ENCODE assay signal across 4 cellular contexts in the genomic region with DNA sequence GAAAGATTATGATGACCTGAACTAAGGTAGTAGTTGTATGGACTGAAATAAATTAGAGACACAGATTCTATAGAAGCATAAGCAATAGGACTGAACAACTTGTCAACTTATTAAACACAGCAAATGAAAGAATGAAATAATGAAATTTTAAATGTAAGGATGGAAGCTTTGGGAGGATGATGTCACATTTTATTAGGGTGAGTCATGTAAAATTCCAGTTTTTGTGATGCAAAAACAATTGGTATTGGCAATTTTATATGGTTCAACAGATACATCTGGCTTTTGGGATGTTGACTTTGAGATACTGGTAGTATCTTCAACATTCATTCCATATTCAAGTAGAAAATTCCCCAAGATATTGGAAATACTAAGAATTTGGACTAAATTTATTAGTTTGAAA.
TF ChIP-seq lines count a peak whose summit lies in the region.

No MANE protein-coding gene starts in this region.

TF ChIP-seq in SK-N-SH, 30 proteins besides CTCF, POLR2A, EP300 and RAD21:
- TF ChIP-seq GABPA (IDR thresholded peaks at IDR 0.05; ENCODE audit: low read depth) (no peak), FOXJ3 (CRISPR knock-in tag; IDR thresholded peaks at IDR 0.05) (no peak), JUND (IDR thresholded peaks at IDR 0.05) (peak; percentile 20; the same call in 1 of the 2 replicates), USF2 (IDR thresholded peaks at IDR 0.05; ENCODE audit: borderline replicate concordance, low read depth, low read length) (no peak), MEF2A (IDR thresholded peaks at IDR 0.05; ENCODE audit: borderline replicate concordance, low read depth) (no peak), YY1 (IDR thresholded peaks at IDR 0.05; ENCODE audit: low read depth) (no peak), TAF1 (IDR thresholded peaks at IDR 0.05; ENCODE audit: borderline replicate concordance, low read depth, low read length) (no peak), RCOR1 (IDR thresholded peaks at IDR 0.05; ENCODE audit: low read length) (no peak)
- TF ChIP-seq, protein P1, sequence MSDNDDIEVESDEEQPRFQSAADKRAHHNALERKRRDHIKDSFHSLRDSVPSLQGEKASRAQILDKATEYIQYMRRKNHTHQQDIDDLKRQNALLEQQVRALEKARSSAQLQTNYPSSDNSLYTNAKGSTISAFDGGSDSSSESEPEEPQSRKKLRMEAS (IDR thresholded peaks at IDR 0.05; ENCODE audit: low read depth): no peak

TF ChIP-seq in SK-N-SH treated with all-trans-retinoic acid at 6 μM for 48 hours, 23 proteins besides CTCF, POLR2A, EP300 and RAD21:
- no peak for TF ChIP-seq ZNF8 (CRISPR knock-in tag; IDR thresholded peaks at IDR 0.05)
- no peak for TF ChIP-seq ZNF70 (CRISPR knock-in tag; IDR thresholded peaks at IDR 0.05)

TF ChIP-seq in GM23338, 12 proteins besides CTCF, POLR2A, EP300 and RAD21 (continues in another document):
- TF ChIP-seq ZNF331 (CRISPR knock-in tag; IDR thresholded peaks at IDR 0.05; ENCODE audit: low read depth): no peak
- no peak for TF ChIP-seq CREB1 (CRISPR knock-in tag; IDR thresholded peaks at IDR 0.05; ENCODE audit: low read depth)
- no peak for TF ChIP-seq EZH2 (IDR thresholded peaks at IDR 0.05; ENCODE audit: low read depth, unreplicated experiment)
- no peak for TF ChIP-seq NANOG (IDR thresholded peaks at IDR 0.05; ENCODE audit: borderline replicate concordance)
- TF ChIP-seq REST (IDR thresholded peaks at IDR 0.05; ENCODE audit: unreplicated experiment): no peak
- TF ChIP-seq, protein P2, sequence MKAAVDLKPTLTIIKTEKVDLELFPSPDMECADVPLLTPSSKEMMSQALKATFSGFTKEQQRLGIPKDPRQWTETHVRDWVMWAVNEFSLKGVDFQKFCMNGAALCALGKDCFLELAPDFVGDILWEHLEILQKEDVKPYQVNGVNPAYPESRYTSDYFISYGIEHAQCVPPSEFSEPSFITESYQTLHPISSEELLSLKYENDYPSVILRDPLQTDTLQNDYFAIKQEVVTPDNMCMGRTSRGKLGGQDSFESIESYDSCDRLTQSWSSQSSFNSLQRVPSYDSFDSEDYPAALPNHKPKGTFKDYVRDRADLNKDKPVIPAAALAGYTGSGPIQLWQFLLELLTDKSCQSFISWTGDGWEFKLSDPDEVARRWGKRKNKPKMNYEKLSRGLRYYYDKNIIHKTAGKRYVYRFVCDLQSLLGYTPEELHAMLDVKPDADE (IDR thresholded peaks at IDR 0.05): no peak
- TF ChIP-seq STAT1 (IDR thresholded peaks at IDR 0.05; ENCODE audit: unreplicated experiment): no peak
- TF ChIP-seq EZH2phosphoT487 (IDR thresholded peaks at IDR 0.05; ENCODE audit: unreplicated experiment): no peak
- no peak for TF ChIP-seq JUNB (IDR thresholded peaks at IDR 0.05; ENCODE audit: unreplicated experiment)
- no peak for TF ChIP-seq POLR2AphosphoS5 (IDR thresholded peaks at IDR 0.05; ENCODE audit: low read depth)

TF ChIP-seq in H1, 55 proteins besides CTCF, POLR2A, EP300 and RAD21:
- TF ChIP-seq BRCA1 (IDR thresholded peaks at IDR 0.05; ENCODE audit: low read depth, low read length) (no peak), JUND (IDR thresholded peaks at IDR 0.05; ENCODE audit: low read length) (peak; percentile 21; the same call in 1 of the 2 replicates)
TF ChIP-seq in H1: peak in this region for 1.
